ENCODE assay signal across 16 cellular contexts in genomic region chr5:71974622-71975021, GRCh38.
DNase-seq lines count a peak whose midpoint lies in the region; ATAC-seq and TF ChIP-seq lines count a peak whose summit lies in the region.
"Had no signal": no experiment of that assay in that cellular context is flagged by ENCODE, and none has a peak within 500 bp of the region (broad histone marks: within the 10 kb centered on the region; RNA-seq: fewer than 3 reads in every experiment).

No MANE protein-coding gene starts in this region.

- H3K27me3 ChIP-seq in esophagus muscularis mucosa, result no peaks in the 10 kb centered on the region

- peaks cover 19 to 28% (median 23%) of the 10 kb centered on the region in 4 donors for H3K4me1 ChIP-seq in esophagus muscularis mucosa
- H3K4me1 ChIP-seq: Caco-2 had no signal

- intact Hi-C loops in esophagus muscularis mucosa (cut with DNase I) (no loop called here), sciatic nerve (cut with DNase I) (no loop called here)

- peaks cover 3% of the 10 kb centered on the region for H3K27me3 Mint-ChIP-seq in activated T-cell treated with anti-CD3 and anti-CD28 coated beads, Interleukin-2, amount 50 U/mL, for 24 hours

- no peak for TF ChIP-seq CTCF in esophagus muscularis mucosa (IDR thresholded peaks at IDR 0.05)
- no peak for TF ChIP-seq CTCF in foreskin fibroblast (IDR thresholded peaks at IDR 0.05; ENCODE audit: low read depth, low read length)

- H3K36me3 ChIP-seq in esophagus muscularis mucosa, result no peaks in the 10 kb centered on the region
- H3K36me3 ChIP-seq: prostate gland had no signal

- no peaks in the 10 kb centered on the region for H3K36me3 Mint-ChIP-seq in activated T-cell treated with anti-CD3 and anti-CD28 coated beads, Interleukin-2, amount 50 U/mL, for 24 hours (ENCODE audit: low read depth)
- H3K36me3 Mint-ChIP-seq: activated naive CD8-positive, alpha-beta T cell had no signal

- DNase-seq in Daoy (ENCODE audit: low read depth), result peak; percentile 63
- DNase-seq in RKO (ENCODE audit: low spot score), result peak; percentile 50
- DNase-seq in esophagus muscularis mucosa (ENCODE audit: extremely low spot score), result peak; percentile 89
- no peak for DNase-seq in sciatic nerve (ENCODE audit: low spot score)
- DNase-seq in foreskin fibroblast, result no peak
- no peak for DNase-seq in activated T-cell treated with anti-CD3 and anti-CD28 coated beads, Interleukin-2, amount 50 U/mL, for 24 hours
- DNase-seq: Caco-2, hippocampal formation, NCI-H2081, NCI-H82, T-helper 2 cell had no signal

- H3K9me3 ChIP-seq in esophagus muscularis mucosa, result no peaks in the 10 kb centered on the region
- H3K9me3 ChIP-seq: Caco-2, prostate gland had no signal

- TF ChIP-seq POLR2A in esophagus muscularis mucosa (IDR thresholded peaks at IDR 0.05; ENCODE audit: low read depth), result no peak

- no peak overlapping the region for H3K4me3 Mint-ChIP-seq in activated T-cell treated with anti-CD3 and anti-CD28 coated beads, Interleukin-2, amount 50 U/mL, for 24 hours
- H3K4me3 Mint-ChIP-seq: activated naive CD8-positive, alpha-beta T cell had no signal

- H3K4me1 Mint-ChIP-seq in activated T-cell treated with anti-CD3 and anti-CD28 coated beads, Interleukin-2, amount 50 U/mL, for 24 hours (ENCODE audit: low read depth), result no peaks in the 10 kb centered on the region

- H3K4me3 ChIP-seq in esophagus muscularis mucosa (no peak overlapping the region), foreskin fibroblast (ENCODE audit: low read depth in 1 of 2, low read length in 2 of 2) (no peak overlapping the region)
- H3K4me3 ChIP-seq: prostate gland had no signal

- TF ChIP-seq EP300 in esophagus muscularis mucosa (IDR thresholded peaks at IDR 0.05), result no peak

- H3K27ac Mint-ChIP-seq in activated T-cell treated with anti-CD3 and anti-CD28 coated beads, Interleukin-2, amount 50 U/mL, for 24 hours, result no peak overlapping the region
- H3K27ac Mint-ChIP-seq: activated naive CD8-positive, alpha-beta T cell had no signal

- 95% methylated on average over 1 of the region's 1 CpG for WGBS in esophagus muscularis mucosa

- ATAC-seq in sciatic nerve, result peak; percentile 14
- no peak for ATAC-seq in HG03342 (IDR thresholded peaks at IDR 0.05; ENCODE audit: unreplicated experiment)
- ATAC-seq in HG03045 (IDR thresholded peaks at IDR 0.05; ENCODE audit: unreplicated experiment), result no peak

- peak overlapping the region; percentile 68 to 80 (median 72) for H3K27ac ChIP-seq in esophagus muscularis mucosa (replicated peaks in 1 of 4)
- H3K27ac ChIP-seq: epithelial cell of prostate had no signal

- H3K9me3 Mint-ChIP-seq in activated T-cell treated with anti-CD3 and anti-CD28 coated beads, Interleukin-2, amount 50 U/mL, for 24 hours, result no peaks in the 10 kb centered on the region

Comparison
In these comparisons a context has a peak if more than half of its experiments do, and no peak if none do; other contexts are left out.
1. DNase-seq: peak in Daoy (single experiment), RKO (single experiment) and esophagus muscularis mucosa (single experiment); none in sciatic nerve (single experiment), foreskin fibroblast (0 of 2) and activated T-cell treated with anti-CD3 and anti-CD28 coated beads, Interleukin-2, amount 50 U/mL, for 24 hours (single experiment).